2 cellular contexts compared by ENCODE assay signal in genomic region chr22:23781533-23781932, GRCh38.
TF ChIP-seq lines count a peak whose summit lies in the region.

No MANE protein-coding gene starts in this region.

TF ChIP-seq in A549, 52 proteins besides CTCF, POLR2A, EP300 and RAD21:
- TF ChIP-seq ATOH8 (CRISPR knock-in tag; IDR thresholded peaks at IDR 0.05; ENCODE audit: low read depth) (no peak), MAX (IDR thresholded peaks at IDR 0.05) (peak; percentile 64)

TF ChIP-seq in K562, 482 proteins besides CTCF, POLR2A, EP300 and RAD21:
- TF ChIP-seq NR0B1 (IDR thresholded peaks at IDR 0.05; ENCODE audit: partially characterized antibody), result no peak
- TF ChIP-seq ZNF561 (CRISPR knock-in tag; conservative IDR thresholded peaks at IDR 0.05), result no peak
- TF ChIP-seq AFF1 (IDR thresholded peaks at IDR 0.05; ENCODE audit: low read depth in 1 of 2, partially characterized antibody in 2 of 2), result no peak
- no peak for TF ChIP-seq BCL6 (CRISPR knock-in tag; IDR thresholded peaks at IDR 0.05)
- TF ChIP-seq CREB3L1 (IDR thresholded peaks at IDR 0.05; ENCODE audit: borderline replicate concordance, low read depth), result no peak
- TF ChIP-seq FOXA3 (CRISPR knock-in tag; conservative IDR thresholded peaks at IDR 0.05 in 1 of 2, IDR thresholded peaks at IDR 0.05 in 1 of 2), result no peak
- no peak for TF ChIP-seq MEF2A (IDR thresholded peaks at IDR 0.05; ENCODE audit: control insufficient read depth, low read depth, low read length)
